Comparison of ENCODE assay signal across 20 cellular contexts in the genomic region with DNA sequence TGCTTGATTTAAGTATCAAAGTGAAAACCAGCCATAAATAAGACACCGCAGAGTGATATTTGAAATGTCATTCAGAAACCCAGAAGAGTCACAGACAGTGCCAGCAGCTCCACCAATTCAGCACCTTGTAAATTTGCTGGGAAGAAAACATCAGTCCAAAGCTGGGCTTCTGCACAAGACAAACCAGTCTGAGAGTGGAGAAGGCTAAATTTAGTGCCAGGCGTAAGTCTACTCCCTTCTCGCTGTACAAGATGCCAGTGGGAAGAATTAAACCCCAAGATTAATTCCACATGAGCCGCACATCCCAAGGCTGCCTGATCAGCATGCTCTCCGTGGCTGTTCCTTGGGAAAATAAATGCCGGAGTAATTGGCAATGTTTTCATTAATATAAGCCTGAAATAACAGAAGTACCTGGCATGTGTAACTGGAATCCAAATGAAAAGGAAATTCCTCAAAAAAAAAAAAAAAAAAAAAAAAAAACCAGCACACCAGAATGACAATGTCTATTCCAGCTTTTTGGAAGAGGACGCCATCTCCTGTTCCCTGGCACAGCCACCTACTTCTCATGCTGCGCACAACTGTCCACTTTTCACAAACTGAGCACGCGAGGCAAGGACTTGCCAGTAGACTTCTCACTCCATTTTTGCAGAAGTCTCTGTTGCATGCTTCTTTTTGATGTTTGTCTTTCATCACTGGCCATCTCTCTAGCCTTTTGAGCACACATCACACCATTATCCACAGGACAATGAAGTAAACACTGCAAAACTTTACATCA.
DNase-seq lines count a peak whose midpoint lies in the region; ATAC-seq and TF ChIP-seq lines count a peak whose summit lies in the region.
"Had no signal": no experiment of that assay in that cellular context is flagged by ENCODE, and none has a peak within 500 bp of the region (broad histone marks: within the 10 kb centered on the region; RNA-seq: fewer than 3 reads in every experiment).

No MANE protein-coding gene starts in this region.

- intact Hi-C loops in ascending aorta (cut with DNase I) (loop anchor here (5.0 to 10.0 kb wide), 2 partner anchors 37 to 1549 kb away; a partner anchor contains a TSS), head of caudate nucleus (cut with DNase I) (no loop called here), Calu3 (cut with micrococcal nuclease; ENCODE audit: unreplicated experiment) (no loop called here)

- H3K4me1 ChIP-seq in H9 (ENCODE audit: insufficient read depth, low read length) (peaks cover 5% of the 10 kb centered on the region; the same call in 1 of the 2 replicates), ascending aorta (peaks cover 0 to 24% of the 10 kb centered on the region in 2 donors), skeletal muscle tissue (ENCODE audit: control insufficient read depth in 3 of 3, insufficient read depth in 3 of 3, low read length in 3 of 3) (peaks cover 30 to 41% (median 33%) of the 10 kb centered on the region in 3 donors)
- H3K4me1 ChIP-seq: colonic mucosa, SJSA1 had no signal

- H3K4me1 Mint-ChIP-seq in H9: peaks cover 48 to 50% of the 10 kb centered on the region in 2 experiments
- H3K4me1 Mint-ChIP-seq in Calu3 (ENCODE audit: low read depth, unreplicated experiment): peaks cover 8% of the 10 kb centered on the region

- H3K14ac ChIP-seq in H9 (ENCODE audit: insufficient read depth, low read length): no peak overlapping the region

- no peak for ATAC-seq in HG02798 (IDR thresholded peaks at IDR 0.05; ENCODE audit: poor library complexity, unreplicated experiment)
- ATAC-seq: activated CD4-positive, alpha-beta T cell treated with anti-CD3 and anti-CD28 coated beads for 36 hours; naive thymus-derived CD8-positive, alpha-beta T cell had no signal

- H3K27me3 ChIP-seq in H9 (ENCODE audit: insufficient read depth, low read length) (no peaks in the 10 kb centered on the region), ascending aorta (no peaks in the 10 kb centered on the region), skeletal muscle tissue (ENCODE audit: control insufficient read depth in 3 of 3, insufficient read depth in 3 of 3, low read length in 3 of 3) (no peaks in the 10 kb centered on the region)
- H3K27me3 ChIP-seq: colonic mucosa, SJSA1, thyroid gland had no signal

- no peak overlapping the region for H2BK5ac ChIP-seq in H9 (ENCODE audit: insufficient read length, low read length)

- H3K27ac ChIP-seq in H9 (ENCODE audit: insufficient read length, low read depth, low read length) (no peak overlapping the region), ascending aorta (peak overlapping the region; percentile 41 to 69), skeletal muscle tissue (ENCODE audit: low read depth, low read length) (peak overlapping the region; percentile 66)
- H3K27ac ChIP-seq: C4-2B, colonic mucosa, SJSA1, thyroid gland had no signal

- H4K5ac ChIP-seq in H9 (ENCODE audit: insufficient read length, low read depth, low read length): no peak overlapping the region

- BruUV-seq in Calu3 (replicated peaks; lab: Mats Ljungman, UMichigan): no TSS peak

- H2AK5ac ChIP-seq in H9 (ENCODE audit: insufficient read length, low read length): no peak overlapping the region

- H3K27me3 Mint-ChIP-seq in H9 (ENCODE audit: low read depth) (no peaks in the 10 kb centered on the region), Calu3 (ENCODE audit: unreplicated experiment) (no peaks in the 10 kb centered on the region)
- H3K27me3 Mint-ChIP-seq: progenitor cell of endocrine pancreas had no signal

- no peaks in the 10 kb centered on the region for H3K23me2 ChIP-seq in H9 (ENCODE audit: insufficient read length, low read depth, low read length, poor library complexity, severe bottlenecking)

- no peaks in the 10 kb centered on the region for H3K79me1 ChIP-seq in H9 (ENCODE audit: insufficient read depth, low read depth, low read length, poor library complexity, severe bottlenecking)

- H3K4me3 ChIP-seq in ascending aorta: no peak overlapping the region
- no peak overlapping the region for H3K4me3 ChIP-seq in skeletal muscle tissue (ENCODE audit: low read length in 3 of 3)
- H3K4me3 ChIP-seq: colonic mucosa, SJSA1, thyroid gland had no signal

- no peak overlapping the region for H2AFZ ChIP-seq in H9 (ENCODE audit: low read length)

- H3K4ac ChIP-seq in H9 (ENCODE audit: low read depth, low read length): no peak overlapping the region

- no peak overlapping the region for H3K18ac ChIP-seq in H9 (ENCODE audit: insufficient read length, low read depth, low read length)

- no peak overlapping the region for H2BK15ac ChIP-seq in H9 (ENCODE audit: low read depth, low read length)

- H3T11ph ChIP-seq in H9 (ENCODE audit: low read length): no peak overlapping the region

- H3K23ac ChIP-seq in H9 (ENCODE audit: insufficient read length, low read depth, low read length): no peak overlapping the region

- H3K4me2 ChIP-seq in H9 (ENCODE audit: insufficient read depth, insufficient read length, low read length): no peak overlapping the region

- peaks cover 6% of the 10 kb centered on the region; the same call in 1 of the 2 replicates for H3K79me2 ChIP-seq in H9 (ENCODE audit: insufficient read depth, low read length)

- no CpG with 5 or more reads among the region's 10 CpGs for WGBS in H9 (ENCODE audit: extremely low coverage, insufficient read length, low lambda C conversion rate)

- H3K4me3 Mint-ChIP-seq in H9: no peak overlapping the region
- H3K4me3 Mint-ChIP-seq in Calu3 (ENCODE audit: low read depth, unreplicated experiment): no peak overlapping the region
- H3K4me3 Mint-ChIP-seq: activated CD4-positive, alpha-beta T cell treated with anti-CD3 and anti-CD28 coated beads for 36 hours; naive thymus-derived CD8-positive, alpha-beta T cell had no signal

- no peak overlapping the region for H2BK12ac ChIP-seq in H9 (ENCODE audit: insufficient read length, low read depth, low read length)

- no peak for TF ChIP-seq CTCF in H9 (conservative IDR thresholded peaks at IDR 0.05)
- TF ChIP-seq CTCF in ascending aorta (IDR thresholded peaks at IDR 0.05): no peak
- no peak for TF ChIP-seq CTCF in Calu3 (IDR thresholded peaks at IDR 0.05; ENCODE audit: unreplicated experiment)

- H3K9ac ChIP-seq in H9 (ENCODE audit: extremely low read depth, insufficient read length, low read length) (no peak overlapping the region), skeletal muscle tissue (ENCODE audit: low read depth in 1 of 3, low read length in 3 of 3) (peak overlapping the region in 2 of 3 donors; percentile 50 to 63)

- H2BK120ac ChIP-seq in H9 (ENCODE audit: low read depth, low read length, poor library complexity, severe bottlenecking): no peak overlapping the region

- H4K8ac ChIP-seq in H9 (replicated peaks; ENCODE audit: insufficient read length, low read depth, low read length): no peak overlapping the region

- DNase-seq in H9 (no peak), ascending aorta (ENCODE audit: low spot score in 2 of 2) (no peak), head of caudate nucleus (peak in 31 of 42 donors; percentile 24 to 79 (median 44)), NCI-H1417 treated with DMSO at 0.1 percent for 48 hours (lab: John Stamatoyannopoulos, UW) (no peak), Calu3 (no peak)
- DNase-seq in stimulated activated naive CD4-positive, alpha-beta T cell (lab: John Stamatoyannopoulos, UW): no peak
- DNase-seq: activated CD4-positive, alpha-beta T cell treated with anti-CD3 and anti-CD28 coated beads for 36 hours; activated effector memory CD4-positive, alpha-beta T cell treated with Interleukin-2 at 50 U/mL for 16 hours; colonic mucosa; DMS79; H7; naive thymus-derived CD8-positive, alpha-beta T cell; NCI-H1417; T1000 had no signal

- H2BK20ac ChIP-seq in H9 (ENCODE audit: low read depth, low read length, poor library complexity, severe bottlenecking): no peak overlapping the region

- H3K56ac ChIP-seq in H9 (ENCODE audit: insufficient read length, low read depth, low read length): no peak overlapping the region

- H3K9me3 ChIP-seq in H9 (ENCODE audit: control insufficient read depth, low read depth, low read length) (no peaks in the 10 kb centered on the region), ascending aorta (no peaks in the 10 kb centered on the region), skeletal muscle tissue (ENCODE audit: control insufficient read depth in 3 of 3, low read length in 3 of 3) (no peaks in the 10 kb centered on the region)
- H3K9me3 ChIP-seq: colonic mucosa, SJSA1, thyroid gland had no signal

- H3K36me3 Mint-ChIP-seq in H9 (ENCODE audit: insufficient read depth in 1 of 3, low read depth in 3 of 3) (peaks cover 0 to 4% (median 2%) of the 10 kb centered on the region in 3 experiments; a peak in 4 of 7 replicates), Calu3 (ENCODE audit: insufficient read depth, unreplicated experiment) (no peaks in the 10 kb centered on the region)
- H3K36me3 Mint-ChIP-seq: naive thymus-derived CD8-positive, alpha-beta T cell had no signal

- no peaks in the 10 kb centered on the region for H3K36me3 ChIP-seq in ascending aorta
- no peaks in the 10 kb centered on the region for H3K36me3 ChIP-seq in skeletal muscle tissue (ENCODE audit: control insufficient read depth in 3 of 3, insufficient read depth in 3 of 3, low read length in 3 of 3)
- H3K36me3 ChIP-seq: colonic mucosa, SJSA1, thyroid gland had no signal

- CTCF ChIA-PET in Calu3 (lab: Charles Lee): interaction anchor here (0.6 kb wide), 1 partner anchor 268 kb away, joined by 5 read pairs; no protein-coding TSS in a partner anchor

- H3K9me3 Mint-ChIP-seq in H9 (no peaks in the 10 kb centered on the region), Calu3 (ENCODE audit: low read depth, unreplicated experiment) (no peaks in the 10 kb centered on the region)
- H3K9me3 Mint-ChIP-seq: naive thymus-derived CD8-positive, alpha-beta T cell had no signal

- no peaks in the 10 kb centered on the region for H4K20me1 ChIP-seq in H9 (ENCODE audit: control insufficient read depth, insufficient read depth, insufficient read length)

- no peak overlapping the region for H4K91ac ChIP-seq in H9 (ENCODE audit: insufficient read length, low read depth, low read length)

- H3K27ac Mint-ChIP-seq in H9: peak overlapping the region; percentile 68 to 94 (median 77); a peak in 4 of 7 replicates
- no peak overlapping the region for H3K27ac Mint-ChIP-seq in Calu3 (ENCODE audit: unreplicated experiment)
- H3K27ac Mint-ChIP-seq: activated CD4-positive, alpha-beta T cell treated with anti-CD3 and anti-CD28 coated beads for 36 hours; naive thymus-derived CD8-positive, alpha-beta T cell; progenitor cell of endocrine pancreas had no signal

Comparison
In these comparisons a context has a peak if more than half of its experiments do, and no peak if none do; other contexts are left out.
1. DNase-seq: peak in head of caudate nucleus (31 of 42); none in H9 (single experiment), ascending aorta (0 of 2), stimulated activated naive CD4-positive, alpha-beta T cell (0 of 6), NCI-H1417 treated with DMSO at 0.1 percent for 48 hours (single experiment) and Calu3 (single experiment).